In genomic region chr11:79192836-79193235, GRCh38 we compare ENCODE assay signal across 6 cellular contexts.
"Had no signal": no experiment of that assay in that cellular context is flagged by ENCODE, and none has a peak within 500 bp of the region (broad histone marks: within the 10 kb centered on the region; RNA-seq: fewer than 3 reads in every experiment).

No MANE protein-coding gene starts in this region.

- ATAC-seq: HepG2, K562 had no signal

- DNase-seq: IMR-90, KBM-7, KG1 had no signal

- H3K27ac ChIP-seq: HL-60 had no signal

- H3K4me3 ChIP-seq: K562 had no signal
